In the genomic region with DNA sequence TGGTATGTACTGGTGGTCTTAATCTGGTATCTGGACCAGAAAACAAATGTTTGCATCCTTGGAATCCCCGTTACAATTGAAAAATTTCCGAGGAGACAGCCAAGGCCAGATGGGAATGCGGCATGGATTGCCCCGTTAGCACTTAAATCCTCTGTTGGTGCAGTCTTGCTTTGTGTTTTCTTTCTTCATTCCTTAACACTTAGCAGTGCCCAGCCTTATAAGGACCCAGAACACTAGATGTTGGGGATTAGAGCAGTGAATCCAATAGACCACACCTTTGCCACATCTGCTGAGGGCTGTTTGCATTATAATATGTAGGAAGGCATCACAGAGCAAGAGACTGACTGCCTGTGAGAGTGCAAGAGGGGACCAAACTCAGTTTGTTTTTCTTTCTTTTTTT, we compare ENCODE assay signal across 14 cellular contexts. TPM values are rescaled to one million over a fixed set of nuclear protein-coding genes. Genes with fewer than 3 reads are reported as not detected.
DNase-seq lines count a peak whose midpoint lies in the region; ATAC-seq, FAIRE-seq and TF ChIP-seq lines count a peak whose summit lies in the region.
"Had no signal": no experiment of that assay in that cellular context is flagged by ENCODE, and none has a peak within 500 bp of the region (broad histone marks: within the 10 kb centered on the region; RNA-seq: fewer than 3 reads in every experiment).

No MANE protein-coding gene starts in this region.

- no peak overlapping the region for H3K23ac ChIP-seq in trophoblast cell (ENCODE audit: low read length)

- H3K27ac Mint-ChIP-seq in GM23338 (no peak overlapping the region), WTC11 (peak overlapping the region; percentile 80)
- no peak overlapping the region for H3K27ac Mint-ChIP-seq in stimulated activated naive CD8-positive, alpha-beta T cell treated with anti-CD3 and anti-CD28 coated beads, Interleukin-15, amount 100 ng/mL, for 72 hours

- H3K79me2 ChIP-seq in GM23338 (replicated peaks; ENCODE audit: insufficient read depth) (no peaks in the 10 kb centered on the region), endothelial cell of umbilical vein (ENCODE audit: control insufficient read depth, insufficient read depth, low read length) (no peaks in the 10 kb centered on the region), trophoblast cell (ENCODE audit: control insufficient read depth, insufficient read depth, low read length, poor library complexity) (peaks cover 1% of the 10 kb centered on the region)

- intact Hi-C loops in endothelial cell of umbilical vein (cut with micrococcal nuclease) = no loop called here

- H3K18ac ChIP-seq in trophoblast cell (ENCODE audit: low read length) = no peak overlapping the region

- no peak overlapping the region for H2BK120ac ChIP-seq in trophoblast cell (ENCODE audit: insufficient read depth, low read length, poor library complexity)

- peak overlapping the region; percentile 39 for H4K91ac ChIP-seq in trophoblast cell (ENCODE audit: low read depth, low read length)

- POLR2A ChIA-PET in WTC11 (lab: Charles Lee) = interaction anchor here (1.2 kb wide), 1 partner anchor 15 kb away, joined by 5 read pairs; no protein-coding TSS in a partner anchor
- POLR2A ChIA-PET in endothelial cell of umbilical vein (lab: Charles Lee) = no interaction called here

- peak; percentile 40 for FAIRE-seq in endothelial cell of umbilical vein (lab: Jason Lieb, UNC)

- ATAC-seq in GM23338 (peak; percentile 12), WTC11 (peak; percentile 11)
- no peak for ATAC-seq in stimulated activated naive CD8-positive, alpha-beta T cell treated with anti-CD3 and anti-CD28 coated beads, Interleukin-15, amount 100 ng/mL, for 72 hours

- H3K27me3 ChIP-seq in GM23338 (ENCODE audit: insufficient read depth) (no peaks in the 10 kb centered on the region), endothelial cell of umbilical vein (ENCODE audit: control insufficient read depth in 2 of 2, insufficient read depth in 2 of 2, low read length in 2 of 2) (no peaks in the 10 kb centered on the region), trophoblast cell (ENCODE audit: insufficient read depth, low read length) (no peaks in the 10 kb centered on the region)

- BruUV-seq in endothelial cell of umbilical vein (replicated peaks; lab: Mats Ljungman, UMichigan) = no TSS peak

- H2BK12ac ChIP-seq in trophoblast cell (ENCODE audit: low read length) = peak overlapping the region; percentile 55

- H3K4me2 ChIP-seq in GM23338 (peak overlapping the region; percentile 67; the same call in 1 of the 2 replicates), endothelial cell of umbilical vein (ENCODE audit: insufficient read depth, low read length) (no peak overlapping the region), trophoblast cell (ENCODE audit: low read length) (no peak overlapping the region)
- H3K4me2 ChIP-seq: SK-N-SH had no signal

- H2AFZ ChIP-seq in GM23338 (no peak overlapping the region), endothelial cell of umbilical vein (ENCODE audit: low read depth, low read length) (no peak overlapping the region), trophoblast cell (ENCODE audit: insufficient read depth, low read length, poor library complexity) (no peak overlapping the region)

- H3K36me3 Mint-ChIP-seq in GM23338 (ENCODE audit: low read depth) (peaks cover 7% of the 10 kb centered on the region; the same call in 1 of the 3 replicates), WTC11 (no peaks in the 10 kb centered on the region)

- no peak for TF ChIP-seq CTCF in GM23338 (conservative IDR thresholded peaks at IDR 0.05; ENCODE audit: low read depth in 2 of 2)
- no peak for TF ChIP-seq CTCF in WTC11 (IDR thresholded peaks at IDR 0.05)
- no peak for TF ChIP-seq CTCF in endothelial cell of umbilical vein (IDR thresholded peaks at IDR 0.05; ENCODE audit: extremely low read depth in 1 of 2, insufficient read depth in 1 of 2, low read depth in 1 of 2, low read length in 2 of 2)

- H4K8ac ChIP-seq in trophoblast cell (ENCODE audit: low read depth, low read length) = peak overlapping the region; percentile 7

- H3K9me3 ChIP-seq in endothelial cell of umbilical vein (replicated peaks; ENCODE audit: control insufficient read depth, insufficient read depth, low read length) = no peaks in the 10 kb centered on the region
- H3K9me3 ChIP-seq in trophoblast cell (ENCODE audit: insufficient read depth, low read depth, low read length) = no peaks in the 10 kb centered on the region
- H3K9me3 ChIP-seq: SK-N-SH had no signal

- H3K9me1 ChIP-seq in endothelial cell of umbilical vein (replicated peaks; ENCODE audit: control insufficient read depth, extremely low read depth, insufficient read depth, low read length) = no peaks in the 10 kb centered on the region

- no peak for TF ChIP-seq POLR2A in endothelial cell of umbilical vein (IDR thresholded peaks at IDR 0.05; ENCODE audit: low read depth, low read length)

- H3K4me1 ChIP-seq in GM23338 (ENCODE audit: insufficient read depth) = peaks cover 46% of the 10 kb centered on the region
- H3K4me1 ChIP-seq in endothelial cell of umbilical vein (ENCODE audit: control insufficient read depth, extremely low read depth, insufficient read depth, low read length) = no peaks in the 10 kb centered on the region
- peaks cover 14 to 37% of the 10 kb centered on the region in 2 experiments for H3K4me1 ChIP-seq in trophoblast cell (ENCODE audit: control insufficient read depth in 1 of 2, insufficient read depth in 2 of 2, low read length in 2 of 2)

- H4K20me1 ChIP-seq in GM23338 (replicated peaks; ENCODE audit: insufficient read depth) = no peaks in the 10 kb centered on the region
- no peaks in the 10 kb centered on the region for H4K20me1 ChIP-seq in endothelial cell of umbilical vein (replicated peaks; ENCODE audit: control insufficient read depth, extremely low read depth, insufficient read depth, low read length)

- H3K79me1 ChIP-seq in trophoblast cell (ENCODE audit: low read length) = peaks cover 32% of the 10 kb centered on the region

- H3K9ac ChIP-seq in endothelial cell of umbilical vein (replicated peaks; ENCODE audit: extremely low read depth, insufficient read depth, low read length) = no peak overlapping the region
- no peak overlapping the region for H3K9ac ChIP-seq in trophoblast cell (ENCODE audit: low read length)
- H3K9ac ChIP-seq: SK-N-SH had no signal

- no peak overlapping the region for H2BK5ac ChIP-seq in trophoblast cell (ENCODE audit: low read depth, low read length, poor library complexity)

- H3K4me3 Mint-ChIP-seq in GM23338 (no peak overlapping the region), WTC11 (no peak overlapping the region)
- H3K4me3 Mint-ChIP-seq in stimulated activated naive CD8-positive, alpha-beta T cell treated with anti-CD3 and anti-CD28 coated beads, Interleukin-15, amount 100 ng/mL, for 72 hours = no peak overlapping the region

- peaks cover 26% of the 10 kb centered on the region for H3K27me3 Mint-ChIP-seq in GM23338 (ENCODE audit: insufficient read depth, low read depth, poor library complexity)
- no peaks in the 10 kb centered on the region; the same call in 1 of the 2 replicates for H3K27me3 Mint-ChIP-seq in WTC11 (ENCODE audit: low read depth)
- H3K27me3 Mint-ChIP-seq in stimulated activated naive CD8-positive, alpha-beta T cell treated with anti-CD3 and anti-CD28 coated beads, Interleukin-15, amount 100 ng/mL, for 72 hours = peaks cover 34% of the 10 kb centered on the region

- H3K9me2 ChIP-seq in GM23338 (ENCODE audit: insufficient read depth) = no peaks in the 10 kb centered on the region
- H3K9me2 ChIP-seq: SK-N-SH had no signal

- DNase-seq in GM23338 (ENCODE audit: low spot score) (peak; percentile 70), WTC11 (ENCODE audit: low spot score) (no peak), endothelial cell of umbilical vein (ENCODE audit: low read depth, low spot score) (no peak), trophoblast cell (no peak), SKM-1 treated with dmso at 0.1 percent for 144 hours (lab: John Stamatoyannopoulos, UW; ENCODE audit: unreplicated experiment) (no peak), cerebellum (ENCODE audit: low spot score) (no peak)
- DNase-seq in stimulated activated naive CD8-positive, alpha-beta T cell treated with anti-CD3 and anti-CD28 coated beads, Interleukin-15, amount 100 ng/mL, for 72 hours = no peak
- DNase-seq: KG1, NCI-H1436 treated with DMSO at 0.1 percent for 48 hours, NCI-H2029 treated with DMSO at 0.1 percent for 48 hours, NCI-H510A, NCI-H774, SK-N-SH had no signal

- WGBS in trophoblast cell (ENCODE audit: extremely low coverage, insufficient coverage, insufficient read length) = no CpG with 5 or more reads among the region's 4 CpGs

- no peak overlapping the region for H3K4ac ChIP-seq in trophoblast cell (ENCODE audit: low read depth, low read length)

- H3K27ac ChIP-seq in GM23338 (ENCODE audit: low read depth) (peak overlapping the region; percentile 100), endothelial cell of umbilical vein (ENCODE audit: insufficient read depth, low read depth, low read length) (no peak overlapping the region), trophoblast cell (ENCODE audit: low read depth, low read length) (no peak overlapping the region)
- H3K27ac ChIP-seq: C4-2B had no signal

- dilution Hi-C loops in endothelial cell of umbilical vein (cut with MboI; ENCODE audit: extremely low pct_ligation_motif_present, low sequenced_read_pairs) = no loop called here

- no peak overlapping the region for H3K4me3 ChIP-seq in GM23338
- no peak overlapping the region for H3K4me3 ChIP-seq in endothelial cell of umbilical vein (replicated peaks in 1 of 3; ENCODE audit: insufficient read depth in 1 of 3, low read depth in 1 of 3, low read length in 3 of 3)
- no peak overlapping the region for H3K4me3 ChIP-seq in trophoblast cell (ENCODE audit: low read depth, low read length)

- H3K36me3 ChIP-seq in GM23338 (ENCODE audit: insufficient read depth) (no peaks in the 10 kb centered on the region), endothelial cell of umbilical vein (ENCODE audit: control insufficient read depth in 2 of 2, extremely low read depth in 1 of 2, insufficient read depth in 2 of 2, low read length in 2 of 2) (no peaks in the 10 kb centered on the region), trophoblast cell (ENCODE audit: control insufficient read depth in 1 of 2, insufficient read depth in 2 of 2, low read length in 2 of 2) (no peaks in the 10 kb centered on the region)

- no peak overlapping the region for H4K12ac ChIP-seq in trophoblast cell (ENCODE audit: low read depth, low read length)

- peak overlapping the region; percentile 38 for H3K14ac ChIP-seq in trophoblast cell (ENCODE audit: low read length)

- peaks cover 12% of the 10 kb centered on the region for H3F3A ChIP-seq in GM23338 (replicated peaks; ENCODE audit: low read depth)

- H3K4me1 Mint-ChIP-seq in GM23338 (peaks cover 49% of the 10 kb centered on the region), WTC11 (peaks cover 56% of the 10 kb centered on the region)
- peaks cover 9% of the 10 kb centered on the region for H3K4me1 Mint-ChIP-seq in stimulated activated naive CD8-positive, alpha-beta T cell treated with anti-CD3 and anti-CD28 coated beads, Interleukin-15, amount 100 ng/mL, for 72 hours

- H3K9me3 Mint-ChIP-seq in GM23338 (peaks cover 5% of the 10 kb centered on the region; the same call in 2 of the 3 replicates), WTC11 (no peaks in the 10 kb centered on the region; the same call in 1 of the 2 replicates)
- H3K9me3 Mint-ChIP-seq in stimulated activated naive CD8-positive, alpha-beta T cell treated with anti-CD3 and anti-CD28 coated beads, Interleukin-15, amount 100 ng/mL, for 72 hours = no peaks in the 10 kb centered on the region

- H2AK5ac ChIP-seq in trophoblast cell (ENCODE audit: low read length) = no peak overlapping the region

- CTCF ChIA-PET in WTC11 (lab: Charles Lee) (no interaction called here), endothelial cell of umbilical vein (lab: Charles Lee) (interaction anchor here (1.0 to 1.3 kb wide), 2 partner anchors 27 to 190 kb away, joined by 3 to 4 read pairs; no protein-coding TSS in a partner anchor)

RNA-seq across cellular contexts. Expression of a gene that starts 12.8 kb away (rescaled TPM):
- 216 and 225 TPM in 2 replicates for total RNA-seq in GM23338 (2014; rRNA removed; shearing (Covaris generic))
- polyA plus RNA-seq in GM23338 (2016; fragmentation: Nextera tagmentation; extraction: Ambion mirVana) (49.8 and 51.5 TPM in 2 replicates), endothelial cell of umbilical vein (38.9 and 42.3 TPM in 2 replicates)
- total RNA-seq in WTC11 (2021) (171 to 185 TPM (median 181 TPM) in 3 replicates), endothelial cell of umbilical vein (70.1 and 83.8 TPM in 2 replicates), cerebellum (193 TPM)
- polyA plus RNA-seq in endothelial cell of umbilical vein (2011; cell fraction: cytosol; rRNA removed) = 36.6 and 41.0 TPM in 2 replicates
- polyA plus RNA-seq in endothelial cell of umbilical vein (2011; cell fraction: nucleus; rRNA removed) = 115 and 123 TPM in 2 replicates
- polyA plus RNA-seq in endothelial cell of umbilical vein (2012) = 23.3 and 29.1 TPM in 2 replicates
- 191 and 192 TPM in 2 replicates for polyA minus RNA-seq in endothelial cell of umbilical vein
- 9.8 TPM for polyA minus RNA-seq in endothelial cell of umbilical vein (2011; cell fraction: cytosol; rRNA and poly(A)+ RNA removed)
- 78.9 and 109 TPM in 2 replicates for polyA minus RNA-seq in endothelial cell of umbilical vein (2011; cell fraction: nucleus; rRNA and poly(A)+ RNA removed)
- polyA plus RNA-seq in trophoblast cell (2013) = 95.4 and 96.7 TPM in 2 replicates
